Comparison of ENCODE assay signal across 11 cellular contexts in genomic region chr6:142187209-142187608, GRCh38. TPM values are rescaled to one million over a fixed set of nuclear protein-coding genes. Genes with fewer than 3 reads are reported as not detected.
A peak's percentile ranks its signal among the peaks of the same experiment; 100 is the strongest.
DNase-seq lines count a peak whose midpoint lies in the region; ATAC-seq and TF ChIP-seq lines count a peak whose summit lies in the region.
"Had no signal": no experiment of that assay in that cellular context is flagged by ENCODE, and none has a peak within 500 bp of the region (broad histone marks: within the 10 kb centered on the region; RNA-seq: fewer than 3 reads in every experiment).

No MANE protein-coding gene starts in this region.

- in situ Hi-C loops in transverse colon (cut with MboI; ENCODE audit: low pct_ligation_motif_present in 1 of 4, low pct_unique_long_range_greater_than_20kb in 1 of 4, low sequenced_read_pairs in 3 of 4) = no loop called here

- H3K36me3 ChIP-seq in body of pancreas (replicated peaks in 1 of 2; ENCODE audit: insufficient read depth in 1 of 2, low read depth in 2 of 2) = no peaks in the 10 kb centered on the region
- no peaks in the 10 kb centered on the region for H3K36me3 ChIP-seq in transverse colon
- H3K36me3 ChIP-seq in CD8-positive, alpha-beta T cell (ENCODE audit: insufficient read depth, low read length) = peaks cover 6% of the 10 kb centered on the region

- no peak overlapping the region for H3K4me3 ChIP-seq in body of pancreas
- no peak overlapping the region for H3K4me3 ChIP-seq in transverse colon
- no peak overlapping the region for H3K4me3 ChIP-seq in CD8-positive, alpha-beta T cell (ENCODE audit: low read depth, low read length)
- H3K4me3 ChIP-seq: SJCRH30 had no signal

- no peak for TF ChIP-seq CTCF in body of pancreas (IDR thresholded peaks at IDR 0.05)
- TF ChIP-seq CTCF in transverse colon (IDR thresholded peaks at IDR 0.05) = no peak
- TF ChIP-seq CTCF in CD8-positive, alpha-beta T cell (IDR thresholded peaks at IDR 0.05) = no peak

- H3K9me3 ChIP-seq in body of pancreas (no peaks in the 10 kb centered on the region), transverse colon (no peaks in the 10 kb centered on the region)
- no peaks in the 10 kb centered on the region for H3K9me3 ChIP-seq in CD8-positive, alpha-beta T cell (ENCODE audit: low read length)
- H3K9me3 ChIP-seq: SJCRH30 had no signal

- H3K27ac ChIP-seq in body of pancreas (no peak overlapping the region), transverse colon (no peak overlapping the region)
- no peak overlapping the region for H3K27ac ChIP-seq in CD8-positive, alpha-beta T cell (ENCODE audit: low read depth, low read length)
- H3K27ac ChIP-seq: SJCRH30 had no signal

- no peak overlapping the region for H3K4me3 Mint-ChIP-seq in CD8-positive, alpha-beta T cell
- H3K4me3 Mint-ChIP-seq: IgD-negative memory B cell, nephron progenitor cell had no signal

- CTCF ChIA-PET in CD8-positive, alpha-beta T cell (lab: Charles Lee) = interaction anchor here (0.7 to 1.2 kb wide), 2 partner anchors 20 to 31 kb away, joined by 3 read pairs; no protein-coding TSS in a partner anchor

- peaks cover 37% of the 10 kb centered on the region for H3K36me3 Mint-ChIP-seq in CD8-positive, alpha-beta T cell

- H3K4me1 Mint-ChIP-seq in CD8-positive, alpha-beta T cell (ENCODE audit: low read depth) = peaks cover 17% of the 10 kb centered on the region
- H3K4me1 Mint-ChIP-seq: nephron progenitor cell had no signal

- no peak for ATAC-seq in body of pancreas
- ATAC-seq in CD8-positive, alpha-beta T cell = no peak

- DNase-seq in DMS53 treated with DMSO at 0.1 percent for 48 hours (lab: John Stamatoyannopoulos, UW; ENCODE audit: unreplicated experiment) = peak; percentile 7
- peak; percentile 56 for DNase-seq in NCI-H146 treated with DMSO at 0.1 percent for 48 hours (lab: John Stamatoyannopoulos, UW; ENCODE audit: unreplicated experiment)
- peak in 3 of 4 donors; percentile 13 to 50 (median 44) for DNase-seq in body of pancreas
- DNase-seq in lung microvascular endothelial cell (ENCODE audit: low read depth in 2 of 2) = peak; percentile 37 to 92
- DNase-seq in C1 segment of cervical spinal cord (lab: John Stamatoyannopoulos, UW) = no peak
- no peak for DNase-seq in transverse colon
- no peak for DNase-seq in CD8-positive, alpha-beta T cell
- no peak for DNase-seq in GM19238 (ENCODE audit: insufficient read length, low spot score)
- DNase-seq: nephron progenitor cell had no signal

- H3K27ac Mint-ChIP-seq in CD8-positive, alpha-beta T cell = no peak overlapping the region
- H3K27ac Mint-ChIP-seq: IgD-negative memory B cell, nephron progenitor cell had no signal

- intact Hi-C loops in body of pancreas (cut with DNase I) = no loop called here
- intact Hi-C loops in transverse colon (cut with DNase I; ENCODE audit: low total_unique reads) = no loop called here
- intact Hi-C loops in CD8-positive, alpha-beta T cell (cut with DNase I, micrococcal nuclease) = no loop called here

- TF ChIP-seq EP300 in transverse colon (IDR thresholded peaks at IDR 0.05; ENCODE audit: low read depth) = no peak

- no peaks in the 10 kb centered on the region for H3K9me3 Mint-ChIP-seq in CD8-positive, alpha-beta T cell
- H3K9me3 Mint-ChIP-seq: IgD-negative memory B cell, nephron progenitor cell had no signal

- no peaks in the 10 kb centered on the region for H3K27me3 Mint-ChIP-seq in CD8-positive, alpha-beta T cell (ENCODE audit: low read depth)
- H3K27me3 Mint-ChIP-seq: IgD-negative memory B cell had no signal

- TF ChIP-seq POLR2A in body of pancreas (IDR thresholded peaks at IDR 0.05) (no peak), transverse colon (IDR thresholded peaks at IDR 0.05) (no peak)

- H3K4me1 ChIP-seq in body of pancreas (no peaks in the 10 kb centered on the region), transverse colon (no peaks in the 10 kb centered on the region)
- H3K4me1 ChIP-seq in CD8-positive, alpha-beta T cell (ENCODE audit: insufficient read depth, low read length) = no peaks in the 10 kb centered on the region
- H3K4me1 ChIP-seq: SJCRH30 had no signal

- 26 to 28% methylated on average over 1 of the region's 1 CpG for WGBS in body of pancreas, 2 donors
- 32 to 58% methylated on average over 1 of the region's 1 CpG for WGBS in transverse colon (ENCODE audit: low coverage in 1 of 2), 2 donors

- H3K27me3 ChIP-seq in body of pancreas (no peaks in the 10 kb centered on the region), transverse colon (no peaks in the 10 kb centered on the region)
- no peaks in the 10 kb centered on the region for H3K27me3 ChIP-seq in CD8-positive, alpha-beta T cell (ENCODE audit: insufficient read depth, low read length)
- H3K27me3 ChIP-seq: SJCRH30 had no signal

- POLR2A ChIA-PET in CD8-positive, alpha-beta T cell (lab: Charles Lee) = no interaction called here

RNA-seq across cellular contexts. Expression of gene VTA1, which starts 40.1 kb away (rescaled TPM):
- total RNA-seq in body of pancreas (10 to 100 TPM in 1 of 2 donors, 1 to 10 TPM in 1; 5.9 to 11.9 TPM), lung microvascular endothelial cell (13.3 and 13.5 TPM in 2 replicates), transverse colon (10 to 100 TPM; 10.5 to 52.6 (median 37.2) TPM)
- total RNA-seq in CD8-positive, alpha-beta T cell = 10 to 100 TPM; 20.7 to 24.6 TPM

RNA-seq across cellular contexts. Expression of gene NMBR, which starts 40.3 kb away (rescaled TPM):
- total RNA-seq in body of pancreas (not detected), lung microvascular endothelial cell (not detected in 2 replicates), transverse colon (not detected)
- total RNA-seq in CD8-positive, alpha-beta T cell = not detected

RNA-seq across cellular contexts. Expression of gene GJE1, which starts 54.5 kb away (rescaled TPM):
- total RNA-seq in body of pancreas (not detected), lung microvascular endothelial cell (not detected in 2 replicates), transverse colon (not detected)
- total RNA-seq in CD8-positive, alpha-beta T cell = not detected
- total RNA-seq: SJCRH30 had no signal

Comparison
In these comparisons a context has a peak if more than half of its experiments do, and no peak if none do; other contexts are left out.
1. DNase-seq: peak in DMS53 treated with DMSO at 0.1 percent for 48 hours (single experiment), NCI-H146 treated with DMSO at 0.1 percent for 48 hours (single experiment), body of pancreas (3 of 4) and lung microvascular endothelial cell (2 of 2); none in C1 segment of cervical spinal cord (0 of 14), transverse colon (single experiment), CD8-positive, alpha-beta T cell (0 of 7) and GM19238 (single experiment).